In the genomic region with DNA sequence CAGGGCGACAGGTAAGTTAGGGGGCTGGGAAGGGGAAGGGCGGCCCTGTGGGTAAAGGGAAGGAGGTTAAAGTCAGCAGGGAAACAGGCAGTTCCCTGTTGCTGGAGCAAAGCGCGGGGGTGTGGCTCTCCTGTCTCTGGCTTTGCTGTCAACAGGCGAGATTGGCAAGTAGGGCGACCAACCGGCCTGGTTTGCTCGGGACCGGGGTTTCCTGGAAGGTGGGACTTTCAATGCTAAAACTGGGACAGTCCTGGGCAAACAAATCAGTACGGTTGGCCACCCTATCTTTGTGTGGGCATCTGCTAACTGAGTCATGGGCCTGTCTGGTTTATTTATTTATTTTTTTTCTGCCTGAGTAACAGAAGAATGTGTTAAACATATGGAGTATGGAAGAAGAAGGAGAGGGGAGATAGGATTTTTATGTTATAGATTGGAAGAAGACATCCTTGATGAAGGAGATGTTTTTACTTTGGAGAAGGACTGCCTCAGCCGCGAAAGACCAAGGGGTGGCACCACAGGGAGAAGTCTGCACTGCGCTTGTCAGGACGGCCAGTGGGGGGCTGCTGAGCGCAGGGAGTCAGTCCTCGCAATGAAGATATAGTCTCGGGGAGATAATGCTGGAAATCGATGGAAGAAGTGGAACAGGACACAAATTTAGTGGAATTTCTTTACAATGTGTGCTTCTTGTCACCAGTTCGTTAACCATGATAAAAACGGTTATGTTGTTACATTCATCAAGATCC, we compare ENCODE assay signal across 8 cellular contexts. TPM values are rescaled to one million over a fixed set of nuclear protein-coding genes. Genes with fewer than 3 reads are reported as not detected.
DNase-seq lines count a peak whose midpoint lies in the region; ATAC-seq and TF ChIP-seq lines count a peak whose summit lies in the region.

No MANE protein-coding gene starts in this region.

- H3K27me3 ChIP-seq in fibroblast of lung (ENCODE audit: control insufficient read depth, insufficient read depth, low read length) (no peaks in the 10 kb centered on the region), testis (no peaks in the 10 kb centered on the region)

- peak overlapping the region; percentile 75 for H3K4me2 ChIP-seq in fibroblast of lung (ENCODE audit: extremely low read depth, insufficient read depth, low read length)

- no peaks in the 10 kb centered on the region for H4K20me1 ChIP-seq in fibroblast of lung (ENCODE audit: control insufficient read depth, extremely low read depth, insufficient read depth, low read length)

- H3K9ac ChIP-seq in fibroblast of lung (ENCODE audit: insufficient read depth, low read length) = no peak overlapping the region

- H3K4me1 ChIP-seq in fibroblast of lung (ENCODE audit: control insufficient read depth, extremely low read depth, insufficient read depth, low read length) (no peaks in the 10 kb centered on the region), testis (no peaks in the 10 kb centered on the region)

- DNase-seq in activated T-cell treated with anti-CD3 and anti-CD28 coated beads for 1 hour (ENCODE audit: low read depth) (peak; percentile 14), activated T-cell treated with anti-CD3 and anti-CD28 coated beads for 4 hours (no peak), NCI-H1105 treated with DMSO at 0.1 percent for 48 hours (lab: John Stamatoyannopoulos, UW) (peak; percentile 55), fibroblast of lung (ENCODE audit: low read depth in 2 of 2) (peak; percentile 82 to 87), myocyte (ENCODE audit: low read depth) (peak; percentile 36), testis (peak; percentile 96)
- peak; percentile 24 for DNase-seq in activated T-cell treated with anti-CD3 and anti-CD28 coated beads, Interleukin-2, amount 50 U/mL, for 1 hour

- TF ChIP-seq POLR2A in testis (IDR thresholded peaks at IDR 0.05) = no peak

- peak; percentile 79 for ATAC-seq in HG02852 (IDR thresholded peaks at IDR 0.05; ENCODE audit: unreplicated experiment)

- H3K9me3 ChIP-seq in fibroblast of lung (ENCODE audit: control insufficient read depth, insufficient read depth, low read depth, low read length) (no peaks in the 10 kb centered on the region), testis (no peaks in the 10 kb centered on the region)

- TF ChIP-seq CTCF in fibroblast of lung (conservative IDR thresholded peaks at IDR 0.05 in 1 of 2, IDR thresholded peaks at IDR 0.05 in 1 of 2; ENCODE audit: low read depth in 1 of 2, low read length in 2 of 2) (peak; percentile 83 to 93), testis (IDR thresholded peaks at IDR 0.05) (peak; percentile 24 to 63 (median 52))

- peak overlapping the region; percentile 9 for H2AFZ ChIP-seq in fibroblast of lung (ENCODE audit: low read length)

- H3K36me3 ChIP-seq in fibroblast of lung (ENCODE audit: control insufficient read depth, insufficient read depth, low read length) (no peaks in the 10 kb centered on the region), testis (ENCODE audit: low read depth, missing control alignments) (no peaks in the 10 kb centered on the region)

- peak overlapping the region; percentile 11 to 51 (median 28) for H3K4me3 ChIP-seq in fibroblast of lung (replicated peaks in 1 of 4; ENCODE audit: control extremely low read depth in 1 of 4, insufficient read depth in 1 of 4, low read depth in 3 of 4, low read length in 4 of 4)
- peak overlapping the region; percentile 37 to 44 for H3K4me3 ChIP-seq in testis

- no peak overlapping the region for H3K27ac ChIP-seq in fibroblast of lung (ENCODE audit: insufficient read depth, low read length)
- peak overlapping the region; percentile 57 to 73 for H3K27ac ChIP-seq in testis

- 14 to 16% methylated on average over 20 of the region's 20 CpGs for WGBS in testis, 2 donors

- intact Hi-C loops in testis (cut with DNase I; ENCODE audit: low total_unique reads) = loop anchor here (10.0 kb wide), 1 partner anchor 371 kb away; no protein-coding TSS in a partner anchor

- no peaks in the 10 kb centered on the region for H3K79me2 ChIP-seq in fibroblast of lung (ENCODE audit: control insufficient read depth, insufficient read depth, low read length)

RNA-seq across cellular contexts. Expression of gene ESR1, which starts 43.4 kb away (rescaled TPM):
- total RNA-seq in fibroblast of lung (0.50 and 1.0 TPM in 2 replicates), myocyte (0.72 and 0.83 TPM in 2 replicates), testis (1 to 10 TPM; 4.3 to 8.1 TPM)
- polyA plus RNA-seq in fibroblast of lung (0.06 and 0.35 TPM in 2 replicates), testis (ENCODE audit: insufficient read depth, low read depth, low replicate concordance) (9.3 TPM)
- 0.07 and 0.29 TPM in 2 replicates for polyA plus RNA-seq in fibroblast of lung (2012)
- not detected in 2 replicates for polyA minus RNA-seq in fibroblast of lung (ENCODE audit: low replicate concordance)
- 0.93 TPM for polyA plus RNA-seq in myocyte (2012)
